Comparison of ENCODE assay signal across 35 cellular contexts in genomic region chr19:29217591-29217990, GRCh38.
"Had no signal": no experiment of that assay in that cellular context is flagged by ENCODE, and none has a peak within 500 bp of the region (broad histone marks: within the 10 kb centered on the region; RNA-seq: fewer than 3 reads in every experiment).

No MANE protein-coding gene starts in this region.

- FAIRE-seq: astrocyte, RCC 7860 had no signal

- H3K27ac Mint-ChIP-seq: activated CD4-positive, alpha-beta T cell treated with anti-CD3 and anti-CD28 coated beads for 36 hours; activated CD4-positive, alpha-beta T cell treated with anti-CD3 and anti-CD28 coated beads, Interleukin-2, amount 10 ng/mL, durations not matched to agents 7 days and 5 days; activated CD8-positive, alpha-beta T cell treated with anti-CD3 and anti-CD28 coated beads, Interleukin-2, amount 10 ng/mL, durations not matched to agents 7 days and 5 days; activated naive CD4-positive, alpha-beta T cell treated with anti-CD3 and anti-CD28 coated beads, Interleukin-2, amount 50 U/mL, for 72 hours; activated T-cell treated with anti-CD3 and anti-CD28 coated beads, Interleukin-2, amount 50 U/mL, for 24 hours; activated T-helper 2 cell treated with anti-CD3 and anti-CD28 coated beads, Interferon-gamma antibody, Interleukin-2, Interleukin-4, amounts not matched to agents 10 μg/mL and 5 μg/mL and 100 μg/mL, durations not matched to agents 14 hours and 24 hours and 36 hours; WTC11 had no signal

- H3K27ac ChIP-seq: adrenal gland, body of pancreas, breast epithelium, KMS-11, PC-9, RWPE1 had no signal

- H3K4me3 ChIP-seq: adrenal gland, body of pancreas, breast epithelium, PC-9 had no signal

- H3K9me3 Mint-ChIP-seq: activated CD4-positive, alpha-beta T cell treated with anti-CD3 and anti-CD28 coated beads, Interleukin-2, amount 10 ng/mL, durations not matched to agents 7 days and 5 days; activated naive CD4-positive, alpha-beta T cell treated with anti-CD3 and anti-CD28 coated beads, Interleukin-2, amount 50 U/mL, for 72 hours; activated T-cell treated with anti-CD3 and anti-CD28 coated beads, Interleukin-2, amount 50 U/mL, for 24 hours; activated T-helper 2 cell treated with anti-CD3 and anti-CD28 coated beads, Interferon-gamma antibody, Interleukin-2, Interleukin-4, amounts not matched to agents 10 μg/mL and 5 μg/mL and 100 μg/mL, durations not matched to agents 14 hours and 24 hours and 36 hours; WTC11 had no signal

- H3K9me3 ChIP-seq: adrenal gland, body of pancreas, breast epithelium had no signal

- DNase-seq: activated CD4-positive, alpha-beta T cell treated with anti-CD3 and anti-CD28 coated beads for 36 hours; activated CD4-positive, alpha-beta T cell treated with anti-CD3 and anti-CD28 coated beads, Interleukin-2, amount 10 ng/mL, durations not matched to agents 7 days and 5 days; activated CD4-positive, alpha-beta T cell treated with anti-CD3 and anti-CD28 coated beads, Interleukin-2, amount 50 U/mL, for 48 hours; activated CD8-positive, alpha-beta T cell treated with anti-CD3 and anti-CD28 coated beads, Interleukin-2, amount 10 ng/mL, durations not matched to agents 7 days and 5 days; activated gamma-delta T cell; activated naive CD4-positive, alpha-beta T cell treated with Interleukin-2 at 50 U/mL for 16 hours; activated T-cell treated with anti-CD3 and anti-CD28 coated beads, Interleukin-2, amount 50 U/mL, for 24 hours; adrenal gland; body of pancreas; NCI-H1092 treated with DMSO at 0.1 percent for 48 hours; NCI-H1417; NCI-H146; NCI-H187; NCI-H2029 treated with DMSO at 0.1 percent for 48 hours; NCI-H2171 treated with DMSO at 0.1 percent for 48 hours; NCI-H2227 treated with DMSO at 0.1 percent for 48 hours; NCI-H446; NCI-H510A treated with DMSO at 0.1 percent for 48 hours; NCI-H526 treated with DMSO at 0.1 percent for 48 hours; NCI-H774; PC-9; SIG-M5; SW 1271; T-helper 1 cell; T-helper 9 cell had no signal

- H3K4me2 ChIP-seq: KMS-11, PC-9 had no signal

- H3K27me3 ChIP-seq: body of pancreas had no signal

- H2AFZ ChIP-seq: PC-9 had no signal

- H3K9ac ChIP-seq: KMS-11 had no signal

- H3K4me1 ChIP-seq: adrenal gland, breast epithelium had no signal

- H3K36me3 ChIP-seq: adrenal gland, breast epithelium had no signal

- H3K4me3 Mint-ChIP-seq: activated CD4-positive, alpha-beta T cell treated with anti-CD3 and anti-CD28 coated beads for 36 hours; activated CD4-positive, alpha-beta T cell treated with anti-CD3 and anti-CD28 coated beads, Interleukin-2, amount 10 ng/mL, durations not matched to agents 7 days and 5 days; activated CD8-positive, alpha-beta T cell treated with anti-CD3 and anti-CD28 coated beads, Interleukin-2, amount 10 ng/mL, durations not matched to agents 7 days and 5 days; activated T-cell treated with anti-CD3 and anti-CD28 coated beads, Interleukin-2, amount 50 U/mL, for 24 hours; WTC11 had no signal

- H3K36me3 Mint-ChIP-seq: activated naive CD4-positive, alpha-beta T cell treated with anti-CD3 and anti-CD28 coated beads, Interleukin-2, amount 50 U/mL, for 72 hours; WTC11 had no signal

- ATAC-seq: activated CD4-positive, alpha-beta T cell treated with anti-CD3 and anti-CD28 coated beads for 36 hours; activated CD4-positive, CD25-positive, alpha-beta regulatory T cell treated with anti-CD3 and anti-CD28 coated beads, Interleukin-2, amount 50 U/mL, for 24 hours; activated CD8-positive, alpha-beta T cell treated with anti-CD3 and anti-CD28 coated beads, Interleukin-2, amount 10 ng/mL, durations not matched to agents 7 days and 5 days; activated naive CD4-positive, alpha-beta T cell treated with anti-CD3 and anti-CD28 coated beads, Interleukin-2, amount 50 U/mL, for 72 hours; body of pancreas; Right ventricle myocardium inferior; WTC11 had no signal
